Comparison of ENCODE assay signal across 8 cellular contexts in the genomic region with DNA sequence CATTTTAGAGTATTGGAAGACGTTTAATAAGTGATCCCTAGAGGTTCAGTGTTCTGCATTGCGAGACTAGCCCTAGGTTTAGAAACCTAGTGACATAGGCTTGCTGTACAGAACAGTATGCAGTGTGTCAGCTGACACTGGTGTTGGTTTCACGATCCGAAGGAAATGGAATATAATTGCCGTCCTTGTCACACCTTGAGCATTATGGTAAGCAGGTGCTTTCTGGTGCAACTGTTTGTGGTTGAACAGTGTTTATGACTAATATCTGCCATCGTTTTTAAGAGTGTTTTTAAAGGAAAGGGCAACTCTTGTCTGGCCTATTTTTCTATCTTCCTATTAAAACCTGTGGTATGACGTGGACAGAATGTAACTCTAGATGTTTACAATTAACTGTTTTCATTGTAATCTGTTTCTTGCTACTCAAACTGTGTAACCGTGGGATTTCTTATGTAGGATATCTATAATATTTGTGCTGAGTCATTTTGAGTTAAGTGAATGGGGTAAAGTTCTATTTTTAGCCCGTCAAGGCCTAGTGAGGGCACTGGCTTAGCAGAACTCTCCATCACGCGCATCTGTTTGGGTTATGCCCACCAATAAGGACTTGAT. TPM values are rescaled to one million over a fixed set of nuclear protein-coding genes. Genes with fewer than 3 reads are reported as not detected.
DNase-seq lines count a peak whose midpoint lies in the region; ATAC-seq and TF ChIP-seq lines count a peak whose summit lies in the region.

No MANE protein-coding gene starts in this region.

- H2AFZ ChIP-seq in mammary epithelial cell (ENCODE audit: low read depth, low read length) (no peak overlapping the region), OCI-LY7 (ENCODE audit: low read length) (no peak overlapping the region)

- intact Hi-C loops in MCF 10A (cut with micrococcal nuclease): no loop called here
- intact Hi-C loops in mammary epithelial cell (cut with micrococcal nuclease): no loop called here
- intact Hi-C loops in mucosa of descending colon (cut with DNase I, micrococcal nuclease): no loop called here
- intact Hi-C loops in OCI-LY7 (cut with micrococcal nuclease; ENCODE audit: unreplicated experiment): no loop called here

- H3K9ac ChIP-seq in mammary epithelial cell (ENCODE audit: insufficient read depth, low read length): no peak overlapping the region
- no peak overlapping the region for H3K9ac ChIP-seq in adipocyte (ENCODE audit: low read length)

- CTCF ChIA-PET in MCF 10A (lab: Yijun Ruan, JAX): interaction anchor here (0.6 to 2.1 kb wide), 5 partner anchors 10 to 155 kb away, joined by 3 to 10 read pairs (median 4); no protein-coding TSS in a partner anchor
- CTCF ChIA-PET in mammary epithelial cell (lab: Charles Lee; ENCODE audit: low non-redundant PET): no interaction called here
- CTCF ChIA-PET in OCI-LY7 (lab: Charles Lee; ENCODE audit: unreplicated experiment): no interaction called here

- no peak overlapping the region for H3K27ac Mint-ChIP-seq in MCF 10A (ENCODE audit: low read depth, unreplicated experiment)

- DNase-seq in MCF 10A (ENCODE audit: unreplicated experiment) (peak; percentile 53), mammary epithelial cell (no peak), NCI-H1105 treated with DMSO at 0.1 percent for 48 hours (lab: John Stamatoyannopoulos, UW) (peak; percentile 27), adipocyte (ENCODE audit: low read depth) (peak; percentile 90), mucosa of descending colon (no peak), OCI-LY7 (ENCODE audit: low spot score) (no peak), hippocampal formation (lab: John Stamatoyannopoulos, UW) (no peak)

- H3K27ac ChIP-seq in mammary epithelial cell (ENCODE audit: insufficient read depth, low read depth, low read length) (no peak overlapping the region), OCI-LY7 (ENCODE audit: low read depth, low read length, poor library complexity, severe bottlenecking) (no peak overlapping the region)

- ATAC-seq in HG02571 (IDR thresholded peaks at IDR 0.05; ENCODE audit: unreplicated experiment) (peak; percentile 92), mucosa of descending colon (peak; percentile 60)

- in situ Hi-C loops in mammary epithelial cell (cut with MboI; ENCODE audit: low sequenced_read_pairs in 2 of 2): no loop called here

- no peak overlapping the region for H3K4me2 ChIP-seq in mammary epithelial cell (ENCODE audit: insufficient read depth, low read depth, low read length)
- H3K4me2 ChIP-seq in OCI-LY7 (ENCODE audit: low read length): no peak overlapping the region

- H3K36me3 Mint-ChIP-seq in MCF 10A (ENCODE audit: insufficient read depth, unreplicated experiment): peaks cover 38% of the 10 kb centered on the region

- peaks cover 10% of the 10 kb centered on the region for H3K4me1 Mint-ChIP-seq in MCF 10A (ENCODE audit: insufficient read depth, unreplicated experiment)

- H3K27me3 ChIP-seq in mammary epithelial cell (ENCODE audit: insufficient read depth, low read length) (no peaks in the 10 kb centered on the region), adipocyte (replicated peaks; ENCODE audit: control insufficient read depth, insufficient read depth, low read length) (no peaks in the 10 kb centered on the region)

- WGBS in mammary epithelial cell (ENCODE audit: low coverage, missing lambda C conversion rate): 93% methylated on average over 11 of the region's 11 CpGs

- H3K27me3 Mint-ChIP-seq in MCF 10A (ENCODE audit: insufficient read depth, unreplicated experiment): no peaks in the 10 kb centered on the region

- no peaks in the 10 kb centered on the region for H3K9me3 ChIP-seq in mammary epithelial cell (replicated peaks; ENCODE audit: insufficient read depth, low read length)
- H3K9me3 ChIP-seq in adipocyte (ENCODE audit: control insufficient read depth, low read length): peaks cover 7% of the 10 kb centered on the region
- no peaks in the 10 kb centered on the region for H3K9me3 ChIP-seq in mucosa of descending colon
- H3K9me3 ChIP-seq in OCI-LY7 (ENCODE audit: low read length): no peaks in the 10 kb centered on the region

- H3K4me1 ChIP-seq in mammary epithelial cell (ENCODE audit: insufficient read depth, low read length) (no peaks in the 10 kb centered on the region), adipocyte (ENCODE audit: control insufficient read depth, insufficient read depth, low read length) (peaks cover 40% of the 10 kb centered on the region), mucosa of descending colon (ENCODE audit: low read depth) (no peaks in the 10 kb centered on the region), OCI-LY7 (ENCODE audit: insufficient read depth, low read length, poor library complexity, severe bottlenecking) (peaks cover 6% of the 10 kb centered on the region)

- TF ChIP-seq CTCF in MCF 10A (IDR thresholded peaks at IDR 0.05; ENCODE audit: unreplicated experiment) (no peak), mammary epithelial cell (conservative IDR thresholded peaks at IDR 0.05 in 1 of 2, IDR thresholded peaks at IDR 0.05 in 1 of 2; ENCODE audit: extremely low read depth in 1 of 2, insufficient read depth in 1 of 2, low read depth in 1 of 2, low read length in 2 of 2) (no peak), mucosa of descending colon (IDR thresholded peaks at IDR 0.05) (no peak), OCI-LY7 (conservative IDR thresholded peaks at IDR 0.05; ENCODE audit: low read length) (no peak)

- H3K36me3 ChIP-seq in mammary epithelial cell (ENCODE audit: insufficient read depth, low read length) (peaks cover 6% of the 10 kb centered on the region), adipocyte (ENCODE audit: control insufficient read depth, insufficient read depth, low read length, severe bottlenecking) (peaks cover 49% of the 10 kb centered on the region), mucosa of descending colon (ENCODE audit: low read depth) (no peaks in the 10 kb centered on the region), OCI-LY7 (ENCODE audit: insufficient read depth, low read length) (peaks cover 47% of the 10 kb centered on the region)

- POLR2A ChIA-PET in MCF 10A (lab: Yijun Ruan, JAX) (no interaction called here), OCI-LY7 (lab: Charles Lee) (interaction anchor here (0.9 kb wide), 1 partner anchor 10 kb away, joined by 5 read pairs; no protein-coding TSS in a partner anchor)

- H3K9me3 Mint-ChIP-seq in MCF 10A (ENCODE audit: unreplicated experiment): no peaks in the 10 kb centered on the region

- BruUV-seq in MCF 10A (replicated peaks; lab: Mats Ljungman, UMichigan) (no TSS peak), mammary epithelial cell (replicated peaks; lab: Mats Ljungman, UMichigan) (no TSS peak), OCI-LY7 (replicated peaks; lab: Mats Ljungman, UMichigan) (no TSS peak)

- H3K4me3 Mint-ChIP-seq in MCF 10A (ENCODE audit: unreplicated experiment): no peak overlapping the region

- dilution Hi-C loops in mammary epithelial cell (cut with HindIII; ENCODE audit: low sequenced_read_pairs): no loop called here

- H3K4me3 ChIP-seq in mammary epithelial cell (replicated peaks in 1 of 3; ENCODE audit: insufficient read depth in 1 of 3, low read depth in 2 of 3, low read length in 3 of 3) (no peak overlapping the region), adipocyte (ENCODE audit: low read length) (no peak overlapping the region), mucosa of descending colon (no peak overlapping the region), OCI-LY7 (ENCODE audit: low read depth, low read length, poor library complexity, severe bottlenecking) (no peak overlapping the region)

- no peaks in the 10 kb centered on the region for H3K9me2 ChIP-seq in OCI-LY7 (ENCODE audit: insufficient read depth, low read length)

- H4K20me1 ChIP-seq in mammary epithelial cell (ENCODE audit: insufficient read depth, low read length) (no peaks in the 10 kb centered on the region), OCI-LY7 (ENCODE audit: insufficient read depth, low read length) (no peaks in the 10 kb centered on the region)

- H3K79me2 ChIP-seq in mammary epithelial cell (ENCODE audit: insufficient read depth, low read length) (peaks cover 10% of the 10 kb centered on the region), OCI-LY7 (ENCODE audit: insufficient read depth, low read depth, low read length) (no peaks in the 10 kb centered on the region)

RNA-seq across cellular contexts. Expression of gene TBC1D14, which starts 53.8 kb away (rescaled TPM):
- total RNA-seq in MCF 10A (2022) (52.6 and 55.1 TPM in 2 replicates), mammary epithelial cell (10 to 100 TPM; 62.9 to 89.5 TPM), mucosa of descending colon (10 to 100 TPM; 51.8 to 70.8 (median 56.2) TPM), OCI-LY7 (2022) (44.1 and 50.4 TPM in 2 replicates)
- 44.2 TPM for polyA plus RNA-seq in mammary epithelial cell
- polyA minus RNA-seq in mammary epithelial cell: 51.9 TPM
- total RNA-seq in OCI-LY7 (2014; rRNA removed; shearing (Covaris generic)): 35.6 and 38.4 TPM in 2 replicates

Comparison
In these comparisons a context has a peak if more than half of its experiments do, and no peak if none do; other contexts are left out.
1. DNase-seq: peak in MCF 10A (single experiment), NCI-H1105 treated with DMSO at 0.1 percent for 48 hours (single experiment) and adipocyte (single experiment); none in mammary epithelial cell (single experiment), mucosa of descending colon (0 of 3), OCI-LY7 (single experiment) and hippocampal formation (0 of 2).